1 cellular context compared by ENCODE assay signal in the genomic region with DNA sequence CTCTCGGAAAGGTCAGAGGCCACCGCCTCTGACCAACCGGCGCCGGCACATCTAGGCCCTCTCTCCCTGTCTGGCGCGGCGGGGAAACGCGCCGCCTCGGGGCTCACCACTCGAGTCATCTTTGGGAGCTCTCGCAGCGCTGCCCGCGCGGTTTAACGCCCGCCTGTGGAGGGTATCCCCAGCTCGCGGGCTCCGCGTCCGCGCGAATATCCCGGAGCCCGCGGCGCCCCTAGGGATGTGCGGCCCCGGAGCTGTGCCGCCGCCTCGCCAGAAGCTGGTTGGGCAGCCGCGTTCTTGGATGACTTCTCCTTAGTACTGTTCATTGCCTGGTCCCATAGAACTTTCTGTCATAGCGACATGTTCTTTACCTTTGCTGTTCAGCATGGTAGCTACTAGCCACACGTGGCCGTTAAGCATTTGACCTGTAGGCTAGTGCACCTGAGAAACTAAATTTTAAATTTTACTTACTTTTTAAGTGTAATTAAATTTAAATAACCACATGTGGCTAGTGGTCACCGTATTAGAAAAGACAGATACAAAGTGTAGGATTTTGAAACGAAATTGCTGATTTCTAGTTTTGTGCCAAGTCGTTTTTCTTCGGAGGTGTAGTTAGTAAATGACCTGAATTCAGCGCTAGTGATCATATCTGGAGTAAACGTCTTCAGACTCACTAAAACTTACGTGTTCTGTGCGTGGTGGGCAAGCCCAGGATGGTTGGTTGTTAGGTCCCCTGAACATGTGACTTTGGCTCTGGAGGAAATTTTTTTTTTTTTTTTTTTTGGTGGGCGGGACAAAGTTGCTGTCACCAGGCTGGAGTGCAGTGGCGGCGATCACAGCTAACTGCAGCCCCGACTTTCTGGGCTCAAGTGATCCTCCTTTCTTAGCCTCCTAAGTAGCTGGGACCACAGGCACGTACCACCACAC.
TF ChIP-seq lines count a peak whose summit lies in the region.

No MANE protein-coding gene starts in this region.

TF ChIP-seq in HepG2, 621 proteins besides CTCF, POLR2A, EP300 and RAD21 (continued from another document and continues in another):
- TF ChIP-seq, protein P1, sequence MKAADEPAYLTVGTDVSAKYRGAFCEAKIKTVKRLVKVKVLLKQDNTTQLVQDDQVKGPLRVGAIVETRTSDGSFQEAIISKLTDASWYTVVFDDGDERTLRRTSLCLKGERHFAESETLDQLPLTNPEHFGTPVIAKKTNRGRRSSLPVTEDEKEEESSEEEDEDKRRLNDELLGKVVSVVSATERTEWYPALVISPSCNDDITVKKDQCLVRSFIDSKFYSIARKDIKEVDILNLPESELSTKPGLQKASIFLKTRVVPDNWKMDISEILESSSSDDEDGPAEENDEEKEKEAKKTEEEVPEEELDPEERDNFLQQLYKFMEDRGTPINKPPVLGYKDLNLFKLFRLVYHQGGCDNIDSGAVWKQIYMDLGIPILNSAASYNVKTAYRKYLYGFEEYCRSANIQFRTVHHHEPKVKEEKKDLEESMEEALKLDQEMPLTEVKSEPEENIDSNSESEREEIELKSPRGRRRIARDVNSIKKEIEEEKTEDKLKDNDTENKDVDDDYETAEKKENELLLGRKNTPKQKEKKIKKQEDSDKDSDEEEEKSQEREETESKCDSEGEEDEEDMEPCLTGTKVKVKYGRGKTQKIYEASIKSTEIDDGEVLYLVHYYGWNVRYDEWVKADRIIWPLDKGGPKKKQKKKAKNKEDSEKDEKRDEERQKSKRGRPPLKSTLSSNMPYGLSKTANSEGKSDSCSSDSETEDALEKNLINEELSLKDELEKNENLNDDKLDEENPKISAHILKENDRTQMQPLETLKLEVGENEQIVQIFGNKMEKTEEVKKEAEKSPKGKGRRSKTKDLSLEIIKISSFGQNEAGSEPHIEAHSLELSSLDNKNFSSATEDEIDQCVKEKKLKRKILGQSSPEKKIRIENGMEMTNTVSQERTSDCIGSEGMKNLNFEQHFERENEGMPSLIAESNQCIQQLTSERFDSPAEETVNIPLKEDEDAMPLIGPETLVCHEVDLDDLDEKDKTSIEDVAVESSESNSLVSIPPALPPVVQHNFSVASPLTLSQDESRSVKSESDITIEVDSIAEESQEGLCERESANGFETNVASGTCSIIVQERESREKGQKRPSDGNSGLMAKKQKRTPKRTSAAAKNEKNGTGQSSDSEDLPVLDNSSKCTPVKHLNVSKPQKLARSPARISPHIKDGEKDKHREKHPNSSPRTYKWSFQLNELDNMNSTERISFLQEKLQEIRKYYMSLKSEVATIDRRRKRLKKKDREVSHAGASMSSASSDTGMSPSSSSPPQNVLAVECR (CRISPR knock-in tag; IDR thresholded peaks at IDR 0.05; ENCODE audit: borderline replicate concordance), result no peak
- TF ChIP-seq HDAC1 (CRISPR knock-in tag; IDR thresholded peaks at IDR 0.05), result 0 out of 2 replicates have a peak, but pooled peaks have one; percentile 13
- no peak for TF ChIP-seq ZNF652 (CRISPR knock-in tag; IDR thresholded peaks at IDR 0.05; ENCODE audit: borderline replicate concordance, low read depth)
- peak; percentile 50 for TF ChIP-seq ZNF883 (CRISPR knock-in tag; IDR thresholded peaks at IDR 0.05; ENCODE audit: not compliant biosample characterization)
- 0 out of 2 replicates have a peak, but pooled peaks have one; percentile 10 for TF ChIP-seq FOXC1 (CRISPR knock-in tag; IDR thresholded peaks at IDR 0.05; ENCODE audit: borderline replicate concordance)
- no peak for TF ChIP-seq PRMT3 (CRISPR knock-in tag; IDR thresholded peaks at IDR 0.05; ENCODE audit: borderline replicate concordance, low read depth)
- no peak for TF ChIP-seq GATA4 (IDR thresholded peaks at IDR 0.05; ENCODE audit: borderline replicate concordance, low read depth)
- peak; percentile 44; the same call in 1 of the 2 replicates for TF ChIP-seq ZBTB3 (CRISPR knock-in tag; IDR thresholded peaks at IDR 0.05; ENCODE audit: borderline replicate concordance, low read depth)
- 0 out of 2 replicates have a peak, but pooled peaks have one; percentile 8 for TF ChIP-seq ZNF501 (CRISPR knock-in tag; IDR thresholded peaks at IDR 0.05)
- TF ChIP-seq, protein P2, sequence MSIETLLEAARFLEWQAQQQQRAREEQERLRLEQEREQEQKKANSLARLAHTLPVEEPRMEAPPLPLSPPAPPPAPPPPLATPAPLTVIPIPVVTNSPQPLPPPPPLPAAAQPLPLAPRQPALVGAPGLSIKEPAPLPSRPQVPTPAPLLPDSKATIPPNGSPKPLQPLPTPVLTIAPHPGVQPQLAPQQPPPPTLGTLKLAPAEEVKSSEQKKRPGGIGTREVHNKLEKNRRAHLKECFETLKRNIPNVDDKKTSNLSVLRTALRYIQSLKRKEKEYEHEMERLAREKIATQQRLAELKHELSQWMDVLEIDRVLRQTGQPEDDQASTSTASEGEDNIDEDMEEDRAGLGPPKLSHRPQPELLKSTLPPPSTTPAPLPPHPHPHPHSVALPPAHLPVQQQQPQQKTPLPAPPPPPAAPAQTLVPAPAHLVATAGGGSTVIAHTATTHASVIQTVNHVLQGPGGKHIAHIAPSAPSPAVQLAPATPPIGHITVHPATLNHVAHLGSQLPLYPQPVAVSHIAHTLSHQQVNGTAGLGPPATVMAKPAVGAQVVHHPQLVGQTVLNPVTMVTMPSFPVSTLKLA (IDR thresholded peaks at IDR 0.05), result peak; percentile 25; the same call in 1 of the 2 replicates
- no peak for TF ChIP-seq GABPA (IDR thresholded peaks at IDR 0.05; ENCODE audit: low read depth, low read length)
- peak; percentile 54; the same call in 1 of the 2 replicates for TF ChIP-seq GABPA (CRISPR knock-in tag; IDR thresholded peaks at IDR 0.05; ENCODE audit: low read depth)
- TF ChIP-seq BORCS8-MEF2B (CRISPR knock-in tag; IDR thresholded peaks at IDR 0.05), result no peak
- TF ChIP-seq IRX3 (CRISPR knock-in tag; IDR thresholded peaks at IDR 0.05; ENCODE audit: borderline replicate concordance, low read depth), result no peak
- TF ChIP-seq KLF12 (CRISPR knock-in tag; IDR thresholded peaks at IDR 0.05; ENCODE audit: borderline replicate concordance), result no peak
- TF ChIP-seq, protein P3, sequence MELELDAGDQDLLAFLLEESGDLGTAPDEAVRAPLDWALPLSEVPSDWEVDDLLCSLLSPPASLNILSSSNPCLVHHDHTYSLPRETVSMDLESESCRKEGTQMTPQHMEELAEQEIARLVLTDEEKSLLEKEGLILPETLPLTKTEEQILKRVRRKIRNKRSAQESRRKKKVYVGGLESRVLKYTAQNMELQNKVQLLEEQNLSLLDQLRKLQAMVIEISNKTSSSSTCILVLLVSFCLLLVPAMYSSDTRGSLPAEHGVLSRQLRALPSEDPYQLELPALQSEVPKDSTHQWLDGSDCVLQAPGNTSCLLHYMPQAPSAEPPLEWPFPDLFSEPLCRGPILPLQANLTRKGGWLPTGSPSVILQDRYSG (CRISPR knock-in tag; IDR thresholded peaks at IDR 0.05), result no peak
- TF ChIP-seq SP1 (IDR thresholded peaks at IDR 0.05), result no peak
- peak; percentile 39; the same call in 1 of the 2 replicates for TF ChIP-seq SP1 (CRISPR knock-in tag; IDR thresholded peaks at IDR 0.05)
- no peak for TF ChIP-seq ZNF780A (CRISPR knock-in tag; IDR thresholded peaks at IDR 0.05)
- peak; percentile 71; the same call in 1 of the 3 replicates for TF ChIP-seq MXI1 (IDR thresholded peaks at IDR 0.05; ENCODE audit: borderline replicate concordance, low read depth, low read length)
- no peak for TF ChIP-seq MLLT10 (CRISPR knock-in tag; IDR thresholded peaks at IDR 0.05)
- TF ChIP-seq NR2F1 (CRISPR knock-in tag; IDR thresholded peaks at IDR 0.05), result peak in 1 of 2 experiments; percentile 18; a peak in 1 of 4 replicates
- no peak for TF ChIP-seq POGZ (CRISPR knock-in tag; IDR thresholded peaks at IDR 0.05)
- 0 out of 2 replicates have a peak, but pooled peaks have one; percentile 69 for TF ChIP-seq ZFP82 (CRISPR knock-in tag; IDR thresholded peaks at IDR 0.05; ENCODE audit: borderline replicate concordance)
- TF ChIP-seq, protein P4, sequence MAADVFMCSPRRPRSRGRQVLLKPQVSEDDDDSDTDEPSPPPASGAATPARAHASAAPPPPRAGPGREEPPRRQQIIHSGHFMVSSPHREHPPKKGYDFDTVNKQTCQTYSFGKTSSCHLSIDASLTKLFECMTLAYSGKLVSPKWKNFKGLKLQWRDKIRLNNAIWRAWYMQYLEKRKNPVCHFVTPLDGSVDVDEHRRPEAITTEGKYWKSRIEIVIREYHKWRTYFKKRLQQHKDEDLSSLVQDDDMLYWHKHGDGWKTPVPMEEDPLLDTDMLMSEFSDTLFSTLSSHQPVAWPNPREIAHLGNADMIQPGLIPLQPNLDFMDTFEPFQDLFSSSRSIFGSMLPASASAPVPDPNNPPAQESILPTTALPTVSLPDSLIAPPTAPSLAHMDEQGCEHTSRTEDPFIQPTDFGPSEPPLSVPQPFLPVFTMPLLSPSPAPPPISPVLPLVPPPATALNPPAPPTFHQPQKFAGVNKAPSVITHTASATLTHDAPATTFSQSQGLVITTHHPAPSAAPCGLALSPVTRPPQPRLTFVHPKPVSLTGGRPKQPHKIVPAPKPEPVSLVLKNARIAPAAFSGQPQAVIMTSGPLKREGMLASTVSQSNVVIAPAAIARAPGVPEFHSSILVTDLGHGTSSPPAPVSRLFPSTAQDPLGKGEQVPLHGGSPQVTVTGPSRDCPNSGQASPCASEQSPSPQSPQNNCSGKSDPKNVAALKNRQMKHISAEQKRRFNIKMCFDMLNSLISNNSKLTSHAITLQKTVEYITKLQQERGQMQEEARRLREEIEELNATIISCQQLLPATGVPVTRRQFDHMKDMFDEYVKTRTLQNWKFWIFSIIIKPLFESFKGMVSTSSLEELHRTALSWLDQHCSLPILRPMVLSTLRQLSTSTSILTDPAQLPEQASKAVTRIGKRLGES (CRISPR knock-in tag; IDR thresholded peaks at IDR 0.05; ENCODE audit: borderline replicate concordance), result no peak
- TF ChIP-seq, protein P5, sequence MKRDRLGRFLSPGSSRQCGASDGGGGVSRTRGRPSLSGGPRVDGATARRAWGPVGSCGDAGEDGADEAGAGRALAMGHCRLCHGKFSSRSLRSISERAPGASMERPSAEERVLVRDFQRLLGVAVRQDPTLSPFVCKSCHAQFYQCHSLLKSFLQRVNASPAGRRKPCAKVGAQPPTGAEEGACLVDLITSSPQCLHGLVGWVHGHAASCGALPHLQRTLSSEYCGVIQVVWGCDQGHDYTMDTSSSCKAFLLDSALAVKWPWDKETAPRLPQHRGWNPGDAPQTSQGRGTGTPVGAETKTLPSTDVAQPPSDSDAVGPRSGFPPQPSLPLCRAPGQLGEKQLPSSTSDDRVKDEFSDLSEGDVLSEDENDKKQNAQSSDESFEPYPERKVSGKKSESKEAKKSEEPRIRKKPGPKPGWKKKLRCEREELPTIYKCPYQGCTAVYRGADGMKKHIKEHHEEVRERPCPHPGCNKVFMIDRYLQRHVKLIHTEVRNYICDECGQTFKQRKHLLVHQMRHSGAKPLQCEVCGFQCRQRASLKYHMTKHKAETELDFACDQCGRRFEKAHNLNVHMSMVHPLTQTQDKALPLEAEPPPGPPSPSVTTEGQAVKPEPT (CRISPR knock-in tag; IDR thresholded peaks at IDR 0.05; ENCODE audit: low read depth), result no peak
- no peak for TF ChIP-seq SSRP1 (CRISPR knock-in tag; IDR thresholded peaks at IDR 0.05)
- TF ChIP-seq, protein P6, sequence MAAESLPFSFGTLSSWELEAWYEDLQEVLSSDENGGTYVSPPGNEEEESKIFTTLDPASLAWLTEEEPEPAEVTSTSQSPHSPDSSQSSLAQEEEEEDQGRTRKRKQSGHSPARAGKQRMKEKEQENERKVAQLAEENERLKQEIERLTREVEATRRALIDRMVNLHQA (CRISPR knock-in tag; IDR thresholded peaks at IDR 0.05), result no peak
- TF ChIP-seq, protein P7, sequence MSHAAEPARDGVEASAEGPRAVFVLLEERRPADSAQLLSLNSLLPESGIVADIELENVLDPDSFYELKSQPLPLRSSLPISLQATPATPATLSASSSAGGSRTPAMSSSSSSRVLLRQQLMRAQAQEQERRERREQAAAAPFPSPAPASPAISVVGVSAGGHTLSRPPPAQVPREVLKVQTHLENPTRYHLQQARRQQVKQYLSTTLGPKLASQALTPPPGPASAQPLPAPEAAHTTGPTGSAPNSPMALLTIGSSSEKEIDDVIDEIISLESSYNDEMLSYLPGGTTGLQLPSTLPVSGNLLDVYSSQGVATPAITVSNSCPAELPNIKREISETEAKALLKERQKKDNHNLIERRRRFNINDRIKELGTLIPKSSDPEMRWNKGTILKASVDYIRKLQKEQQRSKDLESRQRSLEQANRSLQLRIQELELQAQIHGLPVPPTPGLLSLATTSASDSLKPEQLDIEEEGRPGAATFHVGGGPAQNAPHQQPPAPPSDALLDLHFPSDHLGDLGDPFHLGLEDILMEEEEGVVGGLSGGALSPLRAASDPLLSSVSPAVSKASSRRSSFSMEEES (CRISPR knock-in tag; IDR thresholded peaks at IDR 0.05), result peak; percentile 39; the same call in 1 of the 2 replicates
- TF ChIP-seq, protein P8, sequence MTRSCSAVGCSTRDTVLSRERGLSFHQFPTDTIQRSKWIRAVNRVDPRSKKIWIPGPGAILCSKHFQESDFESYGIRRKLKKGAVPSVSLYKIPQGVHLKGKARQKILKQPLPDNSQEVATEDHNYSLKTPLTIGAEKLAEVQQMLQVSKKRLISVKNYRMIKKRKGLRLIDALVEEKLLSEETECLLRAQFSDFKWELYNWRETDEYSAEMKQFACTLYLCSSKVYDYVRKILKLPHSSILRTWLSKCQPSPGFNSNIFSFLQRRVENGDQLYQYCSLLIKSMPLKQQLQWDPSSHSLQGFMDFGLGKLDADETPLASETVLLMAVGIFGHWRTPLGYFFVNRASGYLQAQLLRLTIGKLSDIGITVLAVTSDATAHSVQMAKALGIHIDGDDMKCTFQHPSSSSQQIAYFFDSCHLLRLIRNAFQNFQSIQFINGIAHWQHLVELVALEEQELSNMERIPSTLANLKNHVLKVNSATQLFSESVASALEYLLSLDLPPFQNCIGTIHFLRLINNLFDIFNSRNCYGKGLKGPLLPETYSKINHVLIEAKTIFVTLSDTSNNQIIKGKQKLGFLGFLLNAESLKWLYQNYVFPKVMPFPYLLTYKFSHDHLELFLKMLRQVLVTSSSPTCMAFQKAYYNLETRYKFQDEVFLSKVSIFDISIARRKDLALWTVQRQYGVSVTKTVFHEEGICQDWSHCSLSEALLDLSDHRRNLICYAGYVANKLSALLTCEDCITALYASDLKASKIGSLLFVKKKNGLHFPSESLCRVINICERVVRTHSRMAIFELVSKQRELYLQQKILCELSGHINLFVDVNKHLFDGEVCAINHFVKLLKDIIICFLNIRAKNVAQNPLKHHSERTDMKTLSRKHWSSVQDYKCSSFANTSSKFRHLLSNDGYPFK (CRISPR knock-in tag; IDR thresholded peaks at IDR 0.05; ENCODE audit: borderline replicate concordance), result no peak
- TF ChIP-seq MYC (CRISPR knock-in tag; IDR thresholded peaks at IDR 0.05; ENCODE audit: borderline replicate concordance), result no peak
- no peak for TF ChIP-seq ZZZ3 (CRISPR knock-in tag; IDR thresholded peaks at IDR 0.05; ENCODE audit: borderline replicate concordance)
- no peak for TF ChIP-seq HIVEP1 (CRISPR knock-in tag; IDR thresholded peaks at IDR 0.05)
- TF ChIP-seq, protein P9, sequence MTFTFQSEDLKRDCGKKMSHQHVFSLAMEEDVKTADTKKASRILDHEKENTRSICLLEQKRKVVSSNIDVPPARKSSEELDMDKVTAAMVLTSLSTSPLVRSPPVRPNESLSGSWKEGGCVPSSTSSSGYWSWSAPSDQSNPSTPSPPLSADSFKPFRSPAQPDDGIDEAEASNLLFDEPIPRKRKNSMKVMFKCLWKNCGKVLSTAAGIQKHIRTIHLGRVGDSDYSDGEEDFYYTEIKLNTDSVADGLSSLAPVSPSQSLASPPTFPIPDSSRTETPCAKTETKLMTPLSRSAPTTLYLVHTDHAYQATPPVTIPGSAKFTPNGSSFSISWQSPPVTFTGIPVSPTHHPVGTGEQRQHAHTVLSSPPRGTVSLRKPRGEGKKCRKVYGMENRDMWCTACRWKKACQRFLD (CRISPR knock-in tag; IDR thresholded peaks at IDR 0.05; ENCODE audit: borderline replicate concordance), result no peak
- TF ChIP-seq ZNF547 (CRISPR knock-in tag; IDR thresholded peaks at IDR 0.05), result no peak; the same call in 1 of the 2 replicates
- TF ChIP-seq MIER3 (CRISPR knock-in tag; IDR thresholded peaks at IDR 0.05; ENCODE audit: borderline replicate concordance), result 0 out of 2 replicates have a peak, but pooled peaks have one; percentile 7
- no peak for TF ChIP-seq ZNF143 (CRISPR knock-in tag; IDR thresholded peaks at IDR 0.05)
- 0 out of 2 replicates have a peak, but pooled peaks have one; percentile 7 for TF ChIP-seq ZNF816 (CRISPR knock-in tag; IDR thresholded peaks at IDR 0.05; ENCODE audit: borderline replicate concordance)
